In the genomic region with DNA sequence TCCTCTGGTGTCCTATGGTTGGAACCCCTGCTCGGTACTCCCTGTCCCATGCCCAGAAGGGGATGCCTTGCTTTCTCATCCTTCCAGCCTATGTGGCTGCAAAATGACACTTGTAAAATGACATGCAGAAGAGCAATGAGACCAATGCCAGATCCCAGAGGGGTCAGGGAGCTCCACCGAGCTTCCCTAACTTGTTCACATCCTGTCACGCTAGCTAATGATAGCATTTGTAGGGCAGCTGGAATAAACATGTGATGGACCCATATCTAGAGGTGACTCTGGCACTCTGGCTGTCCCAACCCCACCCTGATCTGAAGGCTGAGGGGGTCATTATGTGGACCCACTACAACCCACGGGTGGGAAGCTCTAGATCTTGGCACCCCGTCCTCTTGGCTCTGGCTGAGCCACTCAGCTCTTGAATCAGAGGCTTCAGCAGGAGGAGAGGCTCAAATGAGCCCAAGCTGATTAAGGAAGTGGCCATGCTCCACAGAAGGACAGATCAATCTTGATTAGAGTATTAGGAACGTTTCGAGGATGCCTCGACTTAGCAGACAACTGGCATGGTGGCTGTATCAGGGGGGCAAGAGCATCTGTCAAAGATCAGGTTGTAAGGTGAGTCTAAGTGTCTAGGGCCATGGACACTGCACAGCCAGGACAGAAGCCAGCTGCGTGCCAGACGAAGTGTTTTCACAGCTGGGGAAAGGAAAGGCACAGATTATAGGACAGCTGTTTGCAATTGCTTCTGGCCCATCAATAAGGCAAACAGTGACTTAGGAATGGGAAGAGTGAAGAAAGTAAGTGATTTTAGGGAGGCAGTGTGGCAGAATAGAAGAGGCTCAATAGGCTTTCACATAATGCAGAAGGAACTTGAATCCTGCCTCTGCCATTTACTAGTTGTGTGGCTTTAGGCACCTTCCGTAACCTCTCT, we compare ENCODE assay signal across 19 cellular contexts.
"Had no signal": no experiment of that assay in that cellular context is flagged by ENCODE, and none has a peak within 500 bp of the region (broad histone marks: within the 10 kb centered on the region; RNA-seq: fewer than 3 reads in every experiment).

No MANE protein-coding gene starts in this region.

- ATAC-seq: activated naive CD8-positive, alpha-beta T cell treated with anti-CD3 and anti-CD28 coated beads, Interleukin-2, amount 50 U/mL, for 24 hours; heart left ventricle; lower lobe of right lung; T-cell had no signal

- H3K36me3 ChIP-seq: breast epithelium, esophagus squamous epithelium, heart left ventricle, lower lobe of right lung, neural progenitor cell, ovary, sigmoid colon, transverse colon had no signal

- DNase-seq: activated CD4-positive, alpha-beta T cell treated with anti-CD3 and anti-CD28 coated beads, Interleukin-2, amount 50 U/mL, for 48 hours; activated naive CD4-positive, alpha-beta T cell treated with anti-CD3 and anti-CD28 coated beads for 36 hours; activated naive CD8-positive, alpha-beta T cell treated with anti-CD3 and anti-CD28 coated beads, Interleukin-2, amount 50 U/mL, for 24 hours; aorta; cerebellar nuclear complex; effector CD8-positive, alpha-beta T cell; esophagus squamous epithelium; heart left ventricle; lower lobe of right lung; naive B cell; ovary; sigmoid colon; stimulated activated CD4-positive, alpha-beta T cell treated with anti-CD3 and anti-CD28 coated beads, Interleukin-2, amount 100 ng/mL, for 24 hours; stimulated activated naive CD4-positive, alpha-beta T cell treated with Interleukin-2 at 50 U/mL for 16 hours; T-cell; T-helper 9 cell; transverse colon had no signal

- H3K4me1 ChIP-seq: breast epithelium, esophagus squamous epithelium, heart left ventricle, lower lobe of right lung, sigmoid colon, transverse colon had no signal

- H3K27me3 ChIP-seq: breast epithelium, esophagus squamous epithelium, neural progenitor cell, ovary, transverse colon had no signal

- H3K4me3 ChIP-seq: breast epithelium, esophagus squamous epithelium, heart left ventricle, lower lobe of right lung, neural progenitor cell, ovary, sigmoid colon, transverse colon had no signal

- H3K27ac ChIP-seq: breast epithelium, esophagus squamous epithelium, heart left ventricle, lower lobe of right lung, ovary, sigmoid colon, transverse colon had no signal

- H3K9me3 ChIP-seq: breast epithelium, esophagus squamous epithelium, heart left ventricle, lower lobe of right lung, ovary, sigmoid colon, transverse colon had no signal
